ENCODE assay signal across 2 cellular contexts in the genomic region with DNA sequence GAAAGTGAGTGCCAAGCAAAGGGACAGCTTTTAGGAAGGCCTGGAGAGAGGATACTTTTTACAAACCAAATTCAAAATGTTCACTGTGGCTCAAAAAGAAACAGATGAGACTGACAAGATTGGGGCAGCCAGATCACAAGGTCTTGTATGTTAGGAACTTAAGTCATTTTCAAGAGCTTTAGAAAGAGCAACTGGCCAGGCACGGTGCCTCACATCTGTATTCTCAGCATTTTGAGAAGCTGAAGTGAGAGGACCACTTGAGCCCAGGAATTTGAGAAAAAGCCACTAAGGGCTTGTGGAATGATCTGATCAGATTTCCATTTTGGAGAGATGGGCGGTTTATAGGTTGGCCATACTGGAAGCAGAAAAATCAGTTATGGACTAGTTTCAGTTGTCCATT.
TF ChIP-seq lines count a peak whose summit lies in the region.

No MANE protein-coding gene starts in this region.

TF ChIP-seq in HCT116, 20 proteins besides CTCF, POLR2A, EP300 and RAD21:
- TF ChIP-seq JUND (IDR thresholded peaks at IDR 0.05) (no peak), SIN3A (IDR thresholded peaks at IDR 0.05; ENCODE audit: low read depth) (no peak), FOSL1 (IDR thresholded peaks at IDR 0.05; ENCODE audit: low read depth) (no peak), CBX3 (IDR thresholded peaks at IDR 0.05; ENCODE audit: low read depth) (no peak), SRF (IDR thresholded peaks at IDR 0.05; ENCODE audit: low read depth) (no peak)

TF ChIP-seq in HepG2, 621 proteins besides CTCF, POLR2A, EP300 and RAD21:
- TF ChIP-seq, protein P1, sequence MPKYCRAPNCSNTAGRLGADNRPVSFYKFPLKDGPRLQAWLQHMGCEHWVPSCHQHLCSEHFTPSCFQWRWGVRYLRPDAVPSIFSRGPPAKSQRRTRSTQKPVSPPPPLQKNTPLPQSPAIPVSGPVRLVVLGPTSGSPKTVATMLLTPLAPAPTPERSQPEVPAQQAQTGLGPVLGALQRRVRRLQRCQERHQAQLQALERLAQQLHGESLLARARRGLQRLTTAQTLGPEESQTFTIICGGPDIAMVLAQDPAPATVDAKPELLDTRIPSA (CRISPR knock-in tag; IDR thresholded peaks at IDR 0.05; ENCODE audit: borderline replicate concordance) = no peak
- no peak for TF ChIP-seq ZNF569 (CRISPR knock-in tag; IDR thresholded peaks at IDR 0.05; ENCODE audit: borderline replicate concordance)
- TF ChIP-seq, protein P2, sequence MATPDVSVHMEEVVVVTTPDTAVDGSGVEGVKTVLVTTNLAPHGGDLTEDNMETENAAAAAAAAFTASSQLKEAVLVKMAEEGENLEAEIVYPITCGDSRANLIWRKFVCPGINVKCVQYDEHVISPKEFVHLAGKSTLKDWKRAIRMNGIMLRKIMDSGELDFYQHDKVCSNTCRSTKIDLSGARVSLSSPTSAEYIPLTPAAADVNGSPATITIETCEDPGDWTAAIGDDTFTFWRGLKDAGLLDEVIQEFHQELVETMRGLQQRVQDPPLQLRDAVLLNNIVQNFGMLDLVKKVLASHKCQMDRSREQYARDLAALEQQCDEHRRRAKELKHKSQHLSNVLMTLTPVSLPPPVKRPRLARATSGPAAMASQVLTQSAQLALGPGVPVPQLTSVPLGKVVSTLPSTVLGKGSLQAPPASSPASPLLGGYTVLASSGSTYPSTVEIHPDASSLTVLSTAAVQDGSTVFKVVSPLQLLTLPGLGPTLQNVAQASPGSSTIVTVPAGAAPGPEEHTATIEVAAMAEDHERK (CRISPR knock-in tag; IDR thresholded peaks at IDR 0.05; ENCODE audit: low read depth) = no peak
- TF ChIP-seq ATF1 (CRISPR knock-in tag; IDR thresholded peaks at IDR 0.05) = 0 out of 2 replicates have a peak, but pooled peaks have one; percentile 23
- no peak for TF ChIP-seq SP4 (CRISPR knock-in tag; IDR thresholded peaks at IDR 0.05)
- TF ChIP-seq FOXP1 (IDR thresholded peaks at IDR 0.05) = no peak
- TF ChIP-seq FOXP1 (CRISPR knock-in tag; IDR thresholded peaks at IDR 0.05) = no peak
- no peak for TF ChIP-seq ZNF317 (CRISPR knock-in tag; IDR thresholded peaks at IDR 0.05)
- TF ChIP-seq ZFP82 (CRISPR knock-in tag; IDR thresholded peaks at IDR 0.05; ENCODE audit: borderline replicate concordance) = no peak
- TF ChIP-seq TP53 (CRISPR knock-in tag; conservative IDR thresholded peaks at IDR 0.05) = no peak
